8 cellular contexts compared by ENCODE assay signal in the genomic region with DNA sequence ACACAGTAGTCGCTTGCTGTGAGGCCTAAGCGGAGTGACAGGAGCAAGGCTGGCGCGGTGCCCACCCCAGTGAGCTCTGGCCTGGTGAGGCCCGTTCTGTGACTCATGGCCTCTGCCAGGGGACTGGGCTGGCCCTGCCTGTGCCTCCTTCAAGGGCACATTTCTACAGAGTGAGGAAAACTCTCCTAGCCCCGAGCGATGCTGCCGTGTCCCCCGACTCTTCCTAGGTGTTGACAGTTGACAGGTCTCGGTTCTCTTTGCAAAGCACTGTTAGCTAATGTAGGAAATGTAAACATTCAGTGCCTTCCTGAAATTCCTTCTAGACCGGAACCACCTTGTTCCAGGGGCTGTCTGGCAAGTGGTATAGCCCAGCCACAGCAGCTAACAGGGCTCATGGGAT. TPM values are rescaled to one million over a fixed set of nuclear protein-coding genes. Genes with fewer than 3 reads are reported as not detected.
DNase-seq lines count a peak whose midpoint lies in the region; ATAC-seq and TF ChIP-seq lines count a peak whose summit lies in the region.
"Had no signal": no experiment of that assay in that cellular context is flagged by ENCODE, and none has a peak within 500 bp of the region (broad histone marks: within the 10 kb centered on the region; RNA-seq: fewer than 3 reads in every experiment).

No MANE protein-coding gene starts in this region.

- no peaks in the 10 kb centered on the region for H3K27me3 ChIP-seq in thyroid gland

- DNase-seq in M059J (ENCODE audit: low read depth) (peak; percentile 61), cerebellar cortex (ENCODE audit: low spot score) (peak; percentile 78), left colon (peak; percentile 44 to 45), thyroid gland (peak; percentile 33), GM10266 (ENCODE audit: extremely low spot score) (no peak), NCI-H1417 treated with DMSO at 0.1 percent for 48 hours (lab: John Stamatoyannopoulos, UW) (no peak), GM13977 (ENCODE audit: low spot score) (no peak)
- DNase-seq: NCI-H1436 treated with DMSO at 0.1 percent for 48 hours had no signal

- peak; percentile 21 for ATAC-seq in left colon

- peak overlapping the region; percentile 41 to 70 (median 52) for H3K27ac ChIP-seq in thyroid gland

- in situ Hi-C loops in GM13977 (cut with MboI; ENCODE audit: low pct_unique_long_range_greater_than_20kb, low sequenced_read_pairs, unreplicated experiment), result no loop called here

- TF ChIP-seq POLR2A in thyroid gland (IDR thresholded peaks at IDR 0.05), result no peak

- no peaks in the 10 kb centered on the region for H3K9me3 ChIP-seq in thyroid gland

- no peaks in the 10 kb centered on the region for H3K36me3 ChIP-seq in thyroid gland

- H3K4me3 ChIP-seq in thyroid gland (replicated peaks in 1 of 3), result no peak overlapping the region

- H3K4me1 ChIP-seq in thyroid gland, result peaks cover 3 to 48% of the 10 kb centered on the region in 2 donors

- 72 to 74% methylated on average over 6 to 11 of the region's 11 CpGs for WGBS in thyroid gland, 2 donors

- TF ChIP-seq CTCF in thyroid gland (IDR thresholded peaks at IDR 0.05) (no peak), GM10266 (IDR thresholded peaks at IDR 0.05; ENCODE audit: control insufficient read depth, insufficient read depth, low read depth, missing control alignments) (no peak), GM13977 (IDR thresholded peaks at IDR 0.05; ENCODE audit: extremely low read depth, insufficient read depth, missing control alignments) (no peak)

- intact Hi-C loops in left colon (cut with DNase I, micrococcal nuclease), result loop anchor here in 1 of 2 donors (10.0 kb wide), 1 partner anchor 118 kb away; no protein-coding TSS in a partner anchor
- intact Hi-C loops in thyroid gland (cut with DNase I), result no loop called here

RNA-seq across cellular contexts. Expression of gene ABCG1, which starts 43.9 kb away (rescaled TPM):
- not detected in 2 replicates for total RNA-seq in M059J (2014; rRNA removed; shearing (Covaris generic))
- total RNA-seq in left colon (10 to 100 TPM; 17.0 to 86.9 TPM), thyroid gland (10 to 100 TPM; 13.8 to 34.1 (median 18.9) TPM)

RNA-seq across cellular contexts. Expression of gene TFF3, which starts 52.4 kb away (rescaled TPM):
- 0.52 TPM in 1 of 2 replicates, not detected in the other for total RNA-seq in M059J (2014; rRNA removed; shearing (Covaris generic))
- total RNA-seq in left colon (1,000 to 10,000 TPM; 3,156 to 4,796 TPM), thyroid gland (1,000 to 10,000 TPM in 2 of 4 donors, 100 to 1,000 TPM in 2; 246 to 4,817 (median 914) TPM)

Comparison
In these comparisons a context has a peak if more than half of its experiments do, and no peak if none do; other contexts are left out.
1. DNase-seq: peak in M059J (single experiment), cerebellar cortex (single experiment), left colon (2 of 2) and thyroid gland (2 of 2); none in GM10266 (single experiment), NCI-H1417 treated with DMSO at 0.1 percent for 48 hours (single experiment) and GM13977 (single experiment).
2. RNA of gene ABCG1, which starts 43.9 kb away (total RNA-seq): 17.0 to 86.9 TPM in left colon and 13.8 to 34.1 TPM in thyroid gland; not detected in M059J; every median in the first group is over 10 times any median in the second.
3. RNA of gene TFF3, which starts 52.4 kb away (total RNA-seq): 3,156 to 4,796 TPM in left colon and 246 to 4,817 TPM in thyroid gland; 0.52 TPM in M059J; every median in the first group is over 100 times any median in the second.